In genomic region chr4:5067908-5068307, GRCh38 we compare ENCODE assay signal across 27 cellular contexts. TPM values are rescaled to one million over a fixed set of nuclear protein-coding genes. Genes with fewer than 3 reads are reported as not detected.
"Had no signal": no experiment of that assay in that cellular context is flagged by ENCODE, and none has a peak within 500 bp of the region (broad histone marks: within the 10 kb centered on the region; RNA-seq: fewer than 3 reads in every experiment).

No MANE protein-coding gene starts in this region.

- H3K9me3 ChIP-seq: colonic mucosa, gastrocnemius medialis, left lung, lower lobe of right lung, mucosa of descending colon had no signal

- H3K4me3 ChIP-seq: colonic mucosa, esophagus squamous epithelium, gastrocnemius medialis, heart right ventricle, left lung, lower lobe of right lung, mucosa of descending colon had no signal

- H3K36me3 ChIP-seq: colonic mucosa, esophagus squamous epithelium, gastrocnemius medialis, heart right ventricle, left lung, lower lobe of right lung had no signal

- H3K4me1 Mint-ChIP-seq: mesothelial cell of epicardium; naive thymus-derived CD8-positive, alpha-beta T cell had no signal

- FAIRE-seq: endometrium, islet of Langerhans, keratinocyte had no signal

- H3K27ac ChIP-seq: colonic mucosa, esophagus squamous epithelium, gastrocnemius medialis, heart right ventricle, left lung, lower lobe of right lung had no signal

- H3K9me3 Mint-ChIP-seq: mesothelial cell of epicardium had no signal

- H3K4me3 Mint-ChIP-seq: dendritic cell treated with granulocyte-macrophage colony-stimulating factor and Interleukin-4, amounts not matched to agents 40 ng/mL and 50 ng/mL, for 4 days; effector memory CD8-positive, alpha-beta T cell; endodermal cell; mesothelial cell of epicardium; naive B cell; naive thymus-derived CD8-positive, alpha-beta T cell had no signal

- H3K27me3 ChIP-seq: colonic mucosa, esophagus squamous epithelium, gastrocnemius medialis, left lung had no signal

- H3K36me3 Mint-ChIP-seq: mesothelial cell of epicardium had no signal

- H3K4me1 ChIP-seq: colonic mucosa, esophagus squamous epithelium, gastrocnemius medialis, heart right ventricle, left lung, lower lobe of right lung had no signal

- H3K27me3 Mint-ChIP-seq: dendritic cell treated with granulocyte-macrophage colony-stimulating factor and Interleukin-4, amounts not matched to agents 40 ng/mL and 50 ng/mL, for 4 days; naive B cell had no signal

- DNase-seq: colonic mucosa; cortex of kidney; effector CD8-positive, alpha-beta T cell; effector memory CD8-positive, alpha-beta T cell; endodermal cell; esophagus squamous epithelium; foreskin fibroblast; foreskin melanocyte; gastrocnemius medialis; glutamatergic neuron; head of caudate nucleus; heart right ventricle; hippocampal formation; left cardiac atrium; left lung; left ventricle myocardium superior; lower lobe of right lung; mesenchymal stem cell; mucosa of descending colon; naive B cell; naive thymus-derived CD8-positive, alpha-beta T cell had no signal

- H3K27ac Mint-ChIP-seq: dendritic cell treated with granulocyte-macrophage colony-stimulating factor and Interleukin-4, amounts not matched to agents 40 ng/mL and 50 ng/mL, for 4 days; effector memory CD8-positive, alpha-beta T cell; endodermal cell; mesothelial cell of epicardium; naive B cell; naive thymus-derived CD8-positive, alpha-beta T cell had no signal

RNA-seq across cellular contexts. Expression of gene STK32B, which starts 16.6 kb away (rescaled TPM):
- total RNA-seq: naive thymus-derived CD8-positive, alpha-beta T cell had no signal
- polyA plus RNA-seq: naive thymus-derived CD8-positive, alpha-beta T cell had no signal

RNA-seq across cellular contexts. Expression of gene CYTL1, which starts 48.6 kb away (rescaled TPM):
- total RNA-seq: gastrocnemius medialis; myocyte; naive thymus-derived CD8-positive, alpha-beta T cell had no signal
- polyA plus RNA-seq: naive thymus-derived CD8-positive, alpha-beta T cell had no signal
